ENCODE assay signal across 16 cellular contexts in genomic region chr2:95589777-95590536, GRCh38. TPM values are rescaled to one million over a fixed set of nuclear protein-coding genes. Genes with fewer than 3 reads are reported as not detected.
"Had no signal": no experiment of that assay in that cellular context is flagged by ENCODE, and none has a peak within 500 bp of the region (broad histone marks: within the 10 kb centered on the region; RNA-seq: fewer than 3 reads in every experiment).

No MANE protein-coding gene starts in this region.

RNA-seq across cellular contexts. Expression of gene TRIM43, which starts 1.8 kb away (rescaled TPM):
- total RNA-seq: colonic mucosa, dermis microvascular lymphatic vessel endothelial cell, endodermal cell, esophagus mucosa, esophagus squamous epithelium, gastrocnemius medialis, glomerular endothelial cell, heart right ventricle, kidney epithelial cell, left cardiac atrium, left lung, left ventricle myocardium superior, lower leg skin, lung, mononuclear cell, mucosa of gallbladder had no signal
